In genomic region chr12:14840616-14841015, GRCh38 we compare ENCODE assay signal across 1 cellular context.
A peak's percentile ranks its signal among the peaks of the same experiment; 100 is the strongest.
TF ChIP-seq lines count a peak whose summit lies in the region.

No MANE protein-coding gene starts in this region.

TF ChIP-seq in HepG2, 621 proteins besides CTCF, POLR2A, EP300 and RAD21 (continues in another document):
- TF ChIP-seq POLR2AphosphoS5 (IDR thresholded peaks at IDR 0.05; ENCODE audit: low read depth, low read length): no peak
- no peak for TF ChIP-seq ZFP91 (CRISPR knock-in tag; IDR thresholded peaks at IDR 0.05; ENCODE audit: borderline replicate concordance)
- no peak for TF ChIP-seq KLF15 (CRISPR knock-in tag; IDR thresholded peaks at IDR 0.05; ENCODE audit: borderline replicate concordance)
- peak; percentile 17; the same call in 1 of the 2 replicates for TF ChIP-seq HNF4A (CRISPR knock-in tag; IDR thresholded peaks at IDR 0.05)
- no peak for TF ChIP-seq ATM (IDR thresholded peaks at IDR 0.05; ENCODE audit: borderline replicate concordance)
- no peak for TF ChIP-seq SOX13 (IDR thresholded peaks at IDR 0.05)
- peak in 1 of 2 experiments; percentile 12; a peak in 1 of 4 replicates for TF ChIP-seq SOX13 (CRISPR knock-in tag; conservative IDR thresholded peaks at IDR 0.05 in 1 of 2, IDR thresholded peaks at IDR 0.05 in 1 of 2)
- no peak for TF ChIP-seq CC2D1A (CRISPR knock-in tag; IDR thresholded peaks at IDR 0.05)
- no peak for TF ChIP-seq NONO (IDR thresholded peaks at IDR 0.05)
- 0 out of 2 replicates have a peak, but pooled peaks have one; percentile 21 for TF ChIP-seq NONO (CRISPR knock-in tag; conservative IDR thresholded peaks at IDR 0.05)
- peak; percentile 45; the same call in 1 of the 2 replicates for TF ChIP-seq GATAD2A (CRISPR knock-in tag; IDR thresholded peaks at IDR 0.05)
- TF ChIP-seq, protein P1, sequence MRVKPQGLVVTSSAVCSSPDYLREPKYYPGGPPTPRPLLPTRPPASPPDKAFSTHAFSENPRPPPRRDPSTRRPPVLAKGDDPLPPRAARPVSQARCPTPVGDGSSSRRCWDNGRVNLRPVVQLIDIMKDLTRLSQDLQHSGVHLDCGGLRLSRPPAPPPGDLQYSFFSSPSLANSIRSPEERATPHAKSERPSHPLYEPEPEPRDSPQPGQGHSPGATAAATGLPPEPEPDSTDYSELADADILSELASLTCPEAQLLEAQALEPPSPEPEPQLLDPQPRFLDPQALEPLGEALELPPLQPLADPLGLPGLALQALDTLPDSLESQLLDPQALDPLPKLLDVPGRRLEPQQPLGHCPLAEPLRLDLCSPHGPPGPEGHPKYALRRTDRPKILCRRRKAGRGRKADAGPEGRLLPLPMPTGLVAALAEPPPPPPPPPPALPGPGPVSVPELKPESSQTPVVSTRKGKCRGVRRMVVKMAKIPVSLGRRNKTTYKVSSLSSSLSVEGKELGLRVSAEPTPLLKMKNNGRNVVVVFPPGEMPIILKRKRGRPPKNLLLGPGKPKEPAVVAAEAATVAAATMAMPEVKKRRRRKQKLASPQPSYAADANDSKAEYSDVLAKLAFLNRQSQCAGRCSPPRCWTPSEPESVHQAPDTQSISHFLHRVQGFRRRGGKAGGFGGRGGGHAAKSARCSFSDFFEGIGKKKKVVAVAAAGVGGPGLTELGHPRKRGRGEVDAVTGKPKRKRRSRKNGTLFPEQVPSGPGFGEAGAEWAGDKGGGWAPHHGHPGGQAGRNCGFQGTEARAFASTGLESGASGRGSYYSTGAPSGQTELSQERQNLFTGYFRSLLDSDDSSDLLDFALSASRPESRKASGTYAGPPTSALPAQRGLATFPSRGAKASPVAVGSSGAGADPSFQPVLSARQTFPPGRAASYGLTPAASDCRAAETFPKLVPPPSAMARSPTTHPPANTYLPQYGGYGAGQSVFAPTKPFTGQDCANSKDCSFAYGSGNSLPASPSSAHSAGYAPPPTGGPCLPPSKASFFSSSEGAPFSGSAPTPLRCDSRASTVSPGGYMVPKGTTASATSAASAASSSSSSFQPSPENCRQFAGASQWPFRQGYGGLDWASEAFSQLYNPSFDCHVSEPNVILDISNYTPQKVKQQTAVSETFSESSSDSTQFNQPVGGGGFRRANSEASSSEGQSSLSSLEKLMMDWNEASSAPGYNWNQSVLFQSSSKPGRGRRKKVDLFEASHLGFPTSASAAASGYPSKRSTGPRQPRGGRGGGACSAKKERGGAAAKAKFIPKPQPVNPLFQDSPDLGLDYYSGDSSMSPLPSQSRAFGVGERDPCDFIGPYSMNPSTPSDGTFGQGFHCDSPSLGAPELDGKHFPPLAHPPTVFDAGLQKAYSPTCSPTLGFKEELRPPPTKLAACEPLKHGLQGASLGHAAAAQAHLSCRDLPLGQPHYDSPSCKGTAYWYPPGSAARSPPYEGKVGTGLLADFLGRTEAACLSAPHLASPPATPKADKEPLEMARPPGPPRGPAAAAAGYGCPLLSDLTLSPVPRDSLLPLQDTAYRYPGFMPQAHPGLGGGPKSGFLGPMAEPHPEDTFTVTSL (CRISPR knock-in tag; IDR thresholded peaks at IDR 0.05; ENCODE audit: borderline replicate concordance): no peak
- TF ChIP-seq TFAP4 (IDR thresholded peaks at IDR 0.05; ENCODE audit: borderline replicate concordance, low read depth): peak; percentile 54; the same call in 1 of the 2 replicates
- TF ChIP-seq, protein P2, sequence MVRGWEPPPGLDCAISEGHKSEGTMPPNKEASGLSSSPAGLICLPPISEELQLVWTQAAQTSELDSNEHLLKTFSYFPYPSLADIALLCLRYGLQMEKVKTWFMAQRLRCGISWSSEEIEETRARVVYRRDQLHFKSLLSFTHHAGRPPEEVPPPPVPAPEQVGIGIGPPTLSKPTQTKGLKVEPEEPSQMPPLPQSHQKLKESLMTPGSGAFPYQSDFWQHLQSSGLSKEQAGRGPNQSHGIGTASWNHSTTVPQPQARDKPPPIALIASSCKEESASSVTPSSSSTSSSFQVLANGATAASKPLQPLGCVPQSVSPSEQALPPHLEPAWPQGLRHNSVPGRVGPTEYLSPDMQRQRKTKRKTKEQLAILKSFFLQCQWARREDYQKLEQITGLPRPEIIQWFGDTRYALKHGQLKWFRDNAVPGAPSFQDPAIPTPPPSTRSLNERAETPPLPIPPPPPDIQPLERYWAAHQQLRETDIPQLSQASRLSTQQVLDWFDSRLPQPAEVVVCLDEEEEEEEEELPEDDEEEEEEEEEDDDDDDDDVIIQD (CRISPR knock-in tag; IDR thresholded peaks at IDR 0.05; ENCODE audit: low read depth): peak; percentile 66; the same call in 1 of the 2 replicates
- TF ChIP-seq RORA (CRISPR knock-in tag; IDR thresholded peaks at IDR 0.05): no peak
- 0 out of 2 replicates have a peak, but pooled peaks have one; percentile 12 for TF ChIP-seq SIX4 (CRISPR knock-in tag; IDR thresholded peaks at IDR 0.05)
- TF ChIP-seq THAP11 (CRISPR knock-in tag; IDR thresholded peaks at IDR 0.05): 0 out of 2 replicates have a peak, but pooled peaks have one; percentile 26
- TF ChIP-seq ZNF614 (CRISPR knock-in tag; IDR thresholded peaks at IDR 0.05; ENCODE audit: borderline replicate concordance): 0 out of 2 replicates have a peak, but pooled peaks have one; percentile 59
- peak; percentile 38; the same call in 1 of the 2 replicates for TF ChIP-seq HMG20A (CRISPR knock-in tag; IDR thresholded peaks at IDR 0.05; ENCODE audit: borderline replicate concordance)
- TF ChIP-seq RXRB (CRISPR knock-in tag; IDR thresholded peaks at IDR 0.05; ENCODE audit: borderline replicate concordance): peak; percentile 39; the same call in 1 of the 2 replicates
- TF ChIP-seq ZNF350 (CRISPR knock-in tag; IDR thresholded peaks at IDR 0.05; ENCODE audit: borderline replicate concordance, low read depth): no peak
- TF ChIP-seq, protein P3, sequence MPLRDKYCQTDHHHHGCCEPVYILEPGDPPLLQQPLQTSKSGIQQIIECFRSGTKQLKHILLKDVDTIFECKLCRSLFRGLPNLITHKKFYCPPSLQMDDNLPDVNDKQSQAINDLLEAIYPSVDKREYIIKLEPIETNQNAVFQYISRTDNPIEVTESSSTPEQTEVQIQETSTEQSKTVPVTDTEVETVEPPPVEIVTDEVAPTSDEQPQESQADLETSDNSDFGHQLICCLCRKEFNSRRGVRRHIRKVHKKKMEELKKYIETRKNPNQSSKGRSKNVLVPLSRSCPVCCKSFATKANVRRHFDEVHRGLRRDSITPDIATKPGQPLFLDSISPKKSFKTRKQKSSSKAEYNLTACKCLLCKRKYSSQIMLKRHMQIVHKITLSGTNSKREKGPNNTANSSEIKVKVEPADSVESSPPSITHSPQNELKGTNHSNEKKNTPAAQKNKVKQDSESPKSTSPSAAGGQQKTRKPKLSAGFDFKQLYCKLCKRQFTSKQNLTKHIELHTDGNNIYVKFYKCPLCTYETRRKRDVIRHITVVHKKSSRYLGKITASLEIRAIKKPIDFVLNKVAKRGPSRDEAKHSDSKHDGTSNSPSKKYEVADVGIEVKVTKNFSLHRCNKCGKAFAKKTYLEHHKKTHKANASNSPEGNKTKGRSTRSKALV (CRISPR knock-in tag; IDR thresholded peaks at IDR 0.05): no peak
- peak; percentile 51; the same call in 1 of the 2 replicates for TF ChIP-seq PPARG (CRISPR knock-in tag; conservative IDR thresholded peaks at IDR 0.05)
- 0 out of 2 replicates have a peak, but pooled peaks have one; percentile 35 for TF ChIP-seq IRF2 (CRISPR knock-in tag; IDR thresholded peaks at IDR 0.05)
- peak; percentile 35; the same call in 1 of the 2 replicates for TF ChIP-seq ZMYM4 (CRISPR knock-in tag; IDR thresholded peaks at IDR 0.05)
- no peak for TF ChIP-seq MEIS1 (CRISPR knock-in tag; IDR thresholded peaks at IDR 0.05; ENCODE audit: borderline replicate concordance)
- peak; percentile 34; the same call in 1 of the 2 replicates for TF ChIP-seq SALL1 (CRISPR knock-in tag; IDR thresholded peaks at IDR 0.05)
- no peak for TF ChIP-seq REST (IDR thresholded peaks at IDR 0.05; ENCODE audit: borderline replicate concordance in 1 of 2, low read depth in 1 of 2, low read length in 2 of 2)
- 0 out of 2 replicates have a peak, but pooled peaks have one; percentile 36 for TF ChIP-seq ARID5B (CRISPR knock-in tag; IDR thresholded peaks at IDR 0.05)
- peak; percentile 58; the same call in 1 of the 2 replicates for TF ChIP-seq FOXA3 (CRISPR knock-in tag; IDR thresholded peaks at IDR 0.05)
- peak; percentile 77 for TF ChIP-seq TEAD3 (CRISPR knock-in tag; optimal IDR thresholded peaks at IDR 0.05; ENCODE audit: borderline replicate concordance)
- peak; percentile 35; the same call in 1 of the 2 replicates for TF ChIP-seq SOX5 (CRISPR knock-in tag; IDR thresholded peaks at IDR 0.05; ENCODE audit: borderline replicate concordance)
- TF ChIP-seq CBX5 (CRISPR knock-in tag; IDR thresholded peaks at IDR 0.05; ENCODE audit: borderline replicate concordance): no peak
- TF ChIP-seq ZNF713 (CRISPR knock-in tag; IDR thresholded peaks at IDR 0.05): no peak
- TF ChIP-seq SOX6 (IDR thresholded peaks at IDR 0.05): no peak
- TF ChIP-seq SOX6 (CRISPR knock-in tag; IDR thresholded peaks at IDR 0.05): peak; percentile 39; the same call in 1 of the 2 replicates
- peak; percentile 47; the same call in 1 of the 2 replicates for TF ChIP-seq ZKSCAN5 (CRISPR knock-in tag; IDR thresholded peaks at IDR 0.05)
- no peak for TF ChIP-seq HOXA9 (CRISPR knock-in tag; IDR thresholded peaks at IDR 0.05; ENCODE audit: borderline replicate concordance)
- TF ChIP-seq SAP130 (CRISPR knock-in tag; IDR thresholded peaks at IDR 0.05; ENCODE audit: low read depth): peak; percentile 76
- peak; percentile 83 for TF ChIP-seq ZNF644 (CRISPR knock-in tag; IDR thresholded peaks at IDR 0.05; ENCODE audit: low read depth)
- peak; percentile 56; the same call in 1 of the 2 replicates for TF ChIP-seq HDAC2 (CRISPR knock-in tag; IDR thresholded peaks at IDR 0.05)
